17 cellular contexts compared by ENCODE assay signal in genomic region chr16:57617604-57618111, GRCh38. TPM values are rescaled to one million over a fixed set of nuclear protein-coding genes. Genes with fewer than 3 reads are reported as not detected.
DNase-seq lines count a peak whose midpoint lies in the region; ATAC-seq and TF ChIP-seq lines count a peak whose summit lies in the region.
"Had no signal": no experiment of that assay in that cellular context is flagged by ENCODE, and none has a peak within 500 bp of the region (broad histone marks: within the 10 kb centered on the region; RNA-seq: fewer than 3 reads in every experiment).

No MANE protein-coding gene starts in this region.

- no peak overlapping the region for H3K4me3 ChIP-seq in thyroid gland (replicated peaks in 1 of 3)
- H3K4me3 ChIP-seq: GM12878 had no signal

- intact Hi-C loops in Right ventricle myocardium superior (cut with DNase I): no loop called here
- intact Hi-C loops in left ventricle myocardium superior (cut with micrococcal nuclease): no loop called here
- intact Hi-C loops in thyroid gland (cut with DNase I): no loop called here

- H3K27ac Mint-ChIP-seq in activated T-helper 17 cell treated with anti-CD3 and anti-CD28 coated beads, Interleukin-2, amount 50 U/mL, for 72 hours: peak overlapping the region; percentile 44
- peak overlapping the region; percentile 94 for H3K27ac Mint-ChIP-seq in mesothelial cell of epicardium
- H3K27ac Mint-ChIP-seq: activated naive CD4-positive, alpha-beta T cell treated with anti-CD3 and anti-CD28 coated beads, Interleukin-2, amount 50 U/mL, for 72 hours; progenitor cell of endocrine pancreas had no signal

- H3K4me1 Mint-ChIP-seq in activated T-helper 17 cell treated with anti-CD3 and anti-CD28 coated beads, Interleukin-2, amount 50 U/mL, for 72 hours: peaks cover 15% of the 10 kb centered on the region
- H3K4me1 Mint-ChIP-seq in mesothelial cell of epicardium: peaks cover 43% of the 10 kb centered on the region

- DNase-seq in Right ventricle myocardium superior (peak; percentile 32), left ventricle myocardium superior (no peak), mesothelial cell of epicardium (ENCODE audit: low spot score in 2 of 2, unreplicated experiment in 2 of 2) (peak in 1 of 2 experiments; percentile 31), thyroid gland (no peak), cerebellum (ENCODE audit: low spot score) (no peak), OCI-M1 (lab: John Stamatoyannopoulos, UW) (no peak)
- DNase-seq: activated CD4-positive, CD25-positive, alpha-beta regulatory T cell treated with anti-CD3 and anti-CD28 coated beads, Interleukin-2, amount 50 U/mL, for 72 hours; GOT3; hypothalamus; NCI-H1436 treated with DMSO at 0.1 percent for 48 hours; NCI-H2227 treated with DMSO at 0.1 percent for 48 hours had no signal

- H3K9me3 Mint-ChIP-seq in activated T-helper 17 cell treated with anti-CD3 and anti-CD28 coated beads, Interleukin-2, amount 50 U/mL, for 72 hours: no peaks in the 10 kb centered on the region
- no peaks in the 10 kb centered on the region for H3K9me3 Mint-ChIP-seq in mesothelial cell of epicardium
- H3K9me3 Mint-ChIP-seq: activated naive CD4-positive, alpha-beta T cell treated with anti-CD3 and anti-CD28 coated beads, Interleukin-2, amount 50 U/mL, for 72 hours had no signal

- no peaks in the 10 kb centered on the region for H3K9me3 ChIP-seq in thyroid gland

- no peak for TF ChIP-seq POLR2A in thyroid gland (IDR thresholded peaks at IDR 0.05)

- TF ChIP-seq CTCF in mesothelial cell of epicardium (IDR thresholded peaks at IDR 0.05; ENCODE audit: unreplicated experiment) (no peak), thyroid gland (IDR thresholded peaks at IDR 0.05) (no peak)

- H3K36me3 Mint-ChIP-seq in activated T-helper 17 cell treated with anti-CD3 and anti-CD28 coated beads, Interleukin-2, amount 50 U/mL, for 72 hours (ENCODE audit: low read depth): no peaks in the 10 kb centered on the region
- no peaks in the 10 kb centered on the region for H3K36me3 Mint-ChIP-seq in mesothelial cell of epicardium
- H3K36me3 Mint-ChIP-seq: activated naive CD4-positive, alpha-beta T cell treated with anti-CD3 and anti-CD28 coated beads, Interleukin-2, amount 50 U/mL, for 72 hours had no signal

- 89 to 90% methylated on average over 8 of the region's 8 CpGs for WGBS in thyroid gland, 2 donors

- no peak overlapping the region for H3K4me3 Mint-ChIP-seq in activated T-helper 17 cell treated with anti-CD3 and anti-CD28 coated beads, Interleukin-2, amount 50 U/mL, for 72 hours
- no peak overlapping the region for H3K4me3 Mint-ChIP-seq in mesothelial cell of epicardium

- H3K27ac ChIP-seq in thyroid gland: peak overlapping the region; percentile 94 to 99 (median 98)

- H3K27me3 Mint-ChIP-seq in activated T-helper 17 cell treated with anti-CD3 and anti-CD28 coated beads, Interleukin-2, amount 50 U/mL, for 72 hours: no peaks in the 10 kb centered on the region
- no peaks in the 10 kb centered on the region for H3K27me3 Mint-ChIP-seq in mesothelial cell of epicardium (ENCODE audit: low read depth)
- H3K27me3 Mint-ChIP-seq: progenitor cell of endocrine pancreas had no signal

- no peaks in the 10 kb centered on the region for H3K27me3 ChIP-seq in thyroid gland

- H3K36me3 ChIP-seq in thyroid gland: no peaks in the 10 kb centered on the region

- no peak for ATAC-seq in Right ventricle myocardium superior (ENCODE audit: poor library complexity)
- no peak for ATAC-seq in left ventricle myocardium superior
- no peak for ATAC-seq in activated T-helper 17 cell treated with anti-CD3 and anti-CD28 coated beads, Interleukin-2, amount 50 U/mL, for 72 hours (replicated peaks)
- no peak for ATAC-seq in HG03175 (IDR thresholded peaks at IDR 0.05; ENCODE audit: unreplicated experiment)
- ATAC-seq: activated naive CD4-positive, alpha-beta T cell treated with anti-CD3 and anti-CD28 coated beads, Interleukin-2, amount 50 U/mL, for 72 hours; GM12878 had no signal

- H3K4me1 ChIP-seq in thyroid gland: peaks cover 34 to 50% of the 10 kb centered on the region in 2 donors

RNA-seq across cellular contexts. Expression of gene ADGRG1, which starts 10.8 kb away (rescaled TPM):
- total RNA-seq in Right ventricle myocardium superior (23.0 TPM), left ventricle myocardium superior (18.6 TPM), mesothelial cell of epicardium (65.8 to 67.1 TPM (median 66.9 TPM) in 3 replicates), thyroid gland (100 to 1,000 TPM; 120 to 295 (median 239) TPM), cerebellum (109 TPM)
- 10 to 100 TPM; 10.7 to 34.3 TPM for total RNA-seq in activated T-helper 17 cell treated with anti-CD3 and anti-CD28 coated beads, Interleukin-2, amount 50 U/mL, for 72 hours

RNA-seq across cellular contexts. Expression of gene ADGRG3, which starts 50.4 kb away (rescaled TPM):
- 0.48 TPM for total RNA-seq in Right ventricle myocardium superior
- total RNA-seq in left ventricle myocardium superior: 0.82 TPM
- total RNA-seq in activated T-helper 17 cell treated with anti-CD3 and anti-CD28 coated beads, Interleukin-2, amount 50 U/mL, for 72 hours: not detected
- total RNA-seq in mesothelial cell of epicardium: 0.38 TPM in 1 of 3 replicates, not detected in the others
- total RNA-seq in thyroid gland: 10 to 100 TPM in 2 of 4 donors, 1 to 10 TPM in 2; 3.8 to 14.2 (median 8.2) TPM
- total RNA-seq in cerebellum: 0.27 TPM
- total RNA-seq: bronchial epithelial cell, GM12878, progenitor cell of endocrine pancreas had no signal
